In the genomic region with DNA sequence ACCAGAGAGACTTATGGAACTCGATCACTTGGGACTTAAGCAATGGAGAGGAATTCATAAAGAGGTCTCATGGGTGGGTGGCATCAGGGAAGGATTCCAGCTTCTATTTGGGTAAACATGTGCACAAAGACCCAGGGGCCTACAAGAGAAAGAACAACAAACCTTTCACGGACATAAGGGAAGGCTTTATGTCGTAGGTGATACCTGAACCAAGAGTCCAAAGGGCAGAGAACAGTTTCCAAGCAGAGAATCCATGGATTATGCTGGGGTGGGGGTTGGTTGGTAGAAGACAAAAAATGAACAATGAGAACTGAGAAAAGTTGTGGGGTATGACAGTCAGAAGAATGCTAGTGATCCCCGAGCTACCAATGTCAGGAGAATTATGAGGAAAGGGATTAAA, we compare ENCODE assay signal across 32 cellular contexts.
"Had no signal": no experiment of that assay in that cellular context is flagged by ENCODE, and none has a peak within 500 bp of the region (broad histone marks: within the 10 kb centered on the region; RNA-seq: fewer than 3 reads in every experiment).

No MANE protein-coding gene starts in this region.

- DNase-seq: Kasumi-1, MG63, NCI-H1048, NCI-H1092 treated with DMSO at 0.1 percent for 48 hours, NCI-H1105 treated with DMSO at 0.1 percent for 48 hours, NCI-H1417, NCI-H1436, NCI-H146, NCI-H1694, NCI-H187, NCI-H1930, NCI-H2029 treated with DMSO at 0.1 percent for 48 hours, NCI-H2081 treated with DMSO at 0.1 percent for 48 hours, NCI-H2107, NCI-H2171, NCI-H226, NCI-H446 treated with DMSO at 0.1 percent for 48 hours, NCI-H510A, NCI-H524, NCI-H526, NCI-H69, NCI-H748 treated with DMSO at 0.1 percent for 48 hours, NCI-H82, PC-9, SHP77, SIG-M5, SJCRH30 had no signal

- H3K27ac ChIP-seq: PC-9, RWPE1, SJCRH30, SK-N-MC had no signal

- H3K4me2 ChIP-seq: PC-9 had no signal

- H3K4me1 ChIP-seq: SJCRH30 had no signal

- H3K27me3 ChIP-seq: MG63, SJCRH30 had no signal

- H3K9me3 ChIP-seq: MG63, SJCRH30 had no signal

- H2AFZ ChIP-seq: PC-9 had no signal

- ATAC-seq: Panc1, Right ventricle myocardium inferior, SK-N-SH treated with all-trans-retinoic acid at 6 μM for 48 hours had no signal

- H3K4me3 ChIP-seq: MG63, PC-9, SJCRH30, SK-N-MC had no signal

- H3K36me3 ChIP-seq: MG63, SJCRH30 had no signal
